8 cellular contexts compared by ENCODE assay signal in the genomic region with DNA sequence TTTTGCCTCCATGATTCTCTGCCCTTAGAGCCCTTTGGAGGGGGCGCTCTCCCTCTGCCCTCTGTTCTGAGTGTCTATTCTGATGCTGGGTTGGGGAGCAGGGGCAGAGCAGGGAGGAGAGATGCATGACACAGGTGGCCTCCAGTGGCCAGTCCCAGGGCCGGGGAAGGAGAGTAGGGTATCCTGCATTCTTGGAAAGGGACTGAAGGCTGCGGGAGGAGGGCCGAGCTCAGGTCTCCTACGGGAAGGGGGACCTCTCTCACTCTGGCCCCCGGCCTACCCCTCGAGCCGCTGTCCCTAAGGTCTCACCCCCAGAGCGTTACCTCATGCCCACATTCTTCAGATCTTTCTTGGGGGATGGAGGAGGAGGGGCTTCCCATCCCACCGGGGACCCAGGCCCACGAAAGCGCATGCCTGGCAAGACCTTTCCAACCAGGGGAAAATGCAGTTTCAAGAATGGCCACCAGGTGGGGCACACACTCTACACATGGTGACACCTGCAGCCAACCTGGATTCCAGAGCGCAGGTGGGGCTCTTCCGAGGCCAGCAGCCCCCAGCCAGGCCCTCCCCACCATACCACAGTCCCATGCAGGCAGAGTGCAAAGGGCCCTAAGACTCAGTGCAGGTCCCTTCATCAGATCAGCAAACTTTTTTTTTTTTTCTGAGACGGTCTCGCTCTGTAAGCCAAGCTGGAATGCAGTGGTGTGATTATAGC.
A peak's percentile ranks its signal among the peaks of the same experiment; 100 is the strongest.
DNase-seq lines count a peak whose midpoint lies in the region; ATAC-seq and TF ChIP-seq lines count a peak whose summit lies in the region.

No MANE protein-coding gene starts in this region.

- ATAC-seq in CD4-positive, CD25-positive, alpha-beta regulatory T cell (ENCODE audit: low read depth in 2 of 2): peak; percentile 50 to 52
- ATAC-seq in HG03354 (IDR thresholded peaks at IDR 0.05; ENCODE audit: poor library complexity, severe bottlenecking, unreplicated experiment): peak; percentile 43
- ATAC-seq in GM19395 (IDR thresholded peaks at IDR 0.05; ENCODE audit: unreplicated experiment): no peak

- intact Hi-C loops in uterus (cut with DNase I; ENCODE audit: low total_unique reads): no loop called here

- H3K27me3 Mint-ChIP-seq in CD4-positive, CD25-positive, alpha-beta regulatory T cell: no peaks in the 10 kb centered on the region
- H3K27me3 Mint-ChIP-seq in progenitor cell of endocrine pancreas: no peaks in the 10 kb centered on the region

- no peak overlapping the region for H3K27ac Mint-ChIP-seq in CD4-positive, CD25-positive, alpha-beta regulatory T cell
- no peak overlapping the region for H3K27ac Mint-ChIP-seq in progenitor cell of endocrine pancreas

- H3K27me3 ChIP-seq in CD4-positive, CD25-positive, alpha-beta regulatory T cell (ENCODE audit: control insufficient read depth, insufficient read depth, low read length): no peaks in the 10 kb centered on the region
- no peaks in the 10 kb centered on the region for H3K27me3 ChIP-seq in uterus

- TF ChIP-seq POLR2A in uterus (IDR thresholded peaks at IDR 0.05): no peak

- no peaks in the 10 kb centered on the region for H3K9me3 Mint-ChIP-seq in CD4-positive, CD25-positive, alpha-beta regulatory T cell
- H3K9me3 Mint-ChIP-seq in progenitor cell of endocrine pancreas (ENCODE audit: low read depth): no peaks in the 10 kb centered on the region

- H3K4me1 ChIP-seq in CD4-positive, CD25-positive, alpha-beta regulatory T cell (ENCODE audit: control insufficient read depth, insufficient read depth, low read length, poor library complexity, severe bottlenecking): no peaks in the 10 kb centered on the region
- H3K4me1 ChIP-seq in uterus: no peaks in the 10 kb centered on the region

- TF ChIP-seq CTCF in progenitor cell of endocrine pancreas (IDR thresholded peaks at IDR 0.05; ENCODE audit: unreplicated experiment): peak; percentile 94
- peak; percentile 85 to 90 (median 88) for TF ChIP-seq CTCF in uterus (IDR thresholded peaks at IDR 0.05)

- H3K36me3 Mint-ChIP-seq in CD4-positive, CD25-positive, alpha-beta regulatory T cell: no peaks in the 10 kb centered on the region
- H3K36me3 Mint-ChIP-seq in progenitor cell of endocrine pancreas (ENCODE audit: insufficient read depth): peaks cover 9% of the 10 kb centered on the region

- no peaks in the 10 kb centered on the region for H3K36me3 ChIP-seq in CD4-positive, CD25-positive, alpha-beta regulatory T cell (ENCODE audit: control insufficient read depth, insufficient read depth, low read length)
- H3K36me3 ChIP-seq in uterus: no peaks in the 10 kb centered on the region

- DNase-seq in CD4-positive, CD25-positive, alpha-beta regulatory T cell: peak; percentile 51 to 62 (median 58)
- DNase-seq in RKO (ENCODE audit: low spot score) (peak; percentile 47), globus pallidus (ENCODE audit: low spot score) (peak; percentile 15), progenitor cell of endocrine pancreas (ENCODE audit: low spot score, unreplicated experiment) (peak; percentile 84), uterus (peak; percentile 56 to 67)
- DNase-seq in activated T-helper 9 cell treated with anti-CD3 and anti-CD28 coated beads, Interleukin-2, amount 50 U/mL, for 16 hours (ENCODE audit: low read depth): peak; percentile 56

- peaks cover 0 to 7% (median 1%) of the 10 kb centered on the region in 4 donors for H3K4me1 Mint-ChIP-seq in CD4-positive, CD25-positive, alpha-beta regulatory T cell
- no peaks in the 10 kb centered on the region for H3K4me1 Mint-ChIP-seq in progenitor cell of endocrine pancreas (ENCODE audit: low read depth)

- H3K4me3 Mint-ChIP-seq in CD4-positive, CD25-positive, alpha-beta regulatory T cell: no peak overlapping the region
- H3K4me3 Mint-ChIP-seq in progenitor cell of endocrine pancreas (ENCODE audit: low read depth): no peak overlapping the region

- no peak overlapping the region for H3K4me3 ChIP-seq in CD4-positive, CD25-positive, alpha-beta regulatory T cell (ENCODE audit: low read depth, low read length)
- H3K4me3 ChIP-seq in uterus: no peak overlapping the region

- H3K9me3 ChIP-seq in CD4-positive, CD25-positive, alpha-beta regulatory T cell (ENCODE audit: control insufficient read depth in 2 of 2, low read length in 2 of 2): no peaks in the 10 kb centered on the region
- H3K9me3 ChIP-seq in uterus: no peaks in the 10 kb centered on the region

- H3K27ac ChIP-seq in CD4-positive, CD25-positive, alpha-beta regulatory T cell (ENCODE audit: insufficient read depth, low read length, poor library complexity, severe bottlenecking): no peak overlapping the region
- no peak overlapping the region for H3K27ac ChIP-seq in uterus

Comparison
In these comparisons a context has a peak if more than half of its experiments do, and no peak if none do; other contexts are left out.
1. DNase-seq: peak in every context shown above with its lines; median percentile 84 in progenitor cell of endocrine pancreas; 62 in uterus; 58 in CD4-positive, CD25-positive, alpha-beta regulatory T cell; 56 in activated T-helper 9 cell treated with anti-CD3 and anti-CD28 coated beads, Interleukin-2, amount 50 U/mL, for 16 hours; 47 in RKO; 15 in globus pallidus.